Comparison of ENCODE assay signal across 1 cellular context in the genomic region with DNA sequence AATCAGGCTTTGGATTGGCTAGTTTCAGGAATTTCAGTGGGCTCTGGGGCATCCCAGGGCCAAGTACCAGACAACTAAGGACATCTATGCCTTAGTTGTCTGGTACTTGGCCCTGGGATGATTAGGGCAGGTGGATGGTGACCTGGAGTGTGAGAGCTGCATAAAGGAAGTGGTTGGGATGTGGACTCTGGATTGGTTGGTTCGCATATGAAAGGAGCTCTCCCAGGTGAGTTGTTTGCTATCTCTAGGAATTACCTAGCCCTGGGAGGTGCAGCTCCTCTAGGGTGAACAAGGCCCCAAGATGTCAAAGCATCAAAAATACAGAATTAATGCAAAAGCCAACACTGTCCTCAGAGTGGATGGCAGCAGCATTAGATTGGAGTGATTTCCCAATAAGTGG.
TF ChIP-seq lines count a peak whose summit lies in the region.

No MANE protein-coding gene starts in this region.

TF ChIP-seq in H1, 55 proteins besides CTCF, POLR2A, EP300 and RAD21:
- no peak for TF ChIP-seq SUZ12 (IDR thresholded peaks at IDR 0.05; ENCODE audit: low read length)
- no peak for TF ChIP-seq SIX5 (IDR thresholded peaks at IDR 0.05; ENCODE audit: low read depth, low read length)
- TF ChIP-seq FOSL1 (IDR thresholded peaks at IDR 0.05; ENCODE audit: insufficient read depth, low read depth, low read length): no peak
- TF ChIP-seq POU5F1 (IDR thresholded peaks at IDR 0.05; ENCODE audit: low read depth, low read length): no peak
- no peak for TF ChIP-seq RBBP5 (IDR thresholded peaks at IDR 0.05; ENCODE audit: borderline replicate concordance, low read depth, low read length)
